38 cellular contexts compared by ENCODE assay signal in the genomic region with DNA sequence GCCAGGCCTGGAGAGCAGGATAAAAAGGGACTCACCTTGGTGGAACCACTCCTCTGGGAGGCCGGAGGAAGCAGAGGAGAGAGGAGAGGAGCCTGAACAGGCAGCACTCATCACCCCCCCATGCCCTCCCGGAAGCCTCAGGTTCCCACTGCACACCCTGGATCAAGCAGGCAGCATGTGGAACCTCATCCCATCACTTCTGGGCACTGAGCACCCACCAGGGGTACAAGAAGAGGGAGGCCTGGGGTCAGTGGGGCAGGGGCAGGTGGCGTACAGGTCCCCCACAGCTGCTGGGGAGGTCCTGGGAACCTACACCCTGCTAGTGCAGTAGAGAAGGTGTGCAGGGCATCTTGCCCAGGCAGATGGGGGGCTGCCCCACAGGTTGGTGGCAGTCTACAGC.
"Had no signal": no experiment of that assay in that cellular context is flagged by ENCODE, and none has a peak within 500 bp of the region (broad histone marks: within the 10 kb centered on the region; RNA-seq: fewer than 3 reads in every experiment).

No MANE protein-coding gene starts in this region.

- H3K27me3 ChIP-seq: ascending aorta, cardiac muscle cell, Peyer's patch, SJSA1 had no signal

- H3K4me2 ChIP-seq: KMS-11, SK-N-SH had no signal

- H3K4me3 ChIP-seq: ascending aorta, cardiac muscle cell, Peyer's patch, SJSA1 had no signal

- DNase-seq: activated CD4-positive, alpha-beta memory T cell treated with anti-CD3 and anti-CD28 coated beads, Interleukin-2, amount 10 ng/mL, durations not matched to agents 7 days and 5 days; activated CD4-positive, alpha-beta T cell treated with anti-CD3 and anti-CD28 coated beads for 48 hours; activated CD8-positive, alpha-beta memory T cell treated with anti-CD3 and anti-CD28 coated beads for 24 hours; activated CD8-positive, alpha-beta memory T cell treated with anti-CD3 and anti-CD28 coated beads, Interleukin-2, amount 10 ng/mL, durations not matched to agents 7 days and 5 days; activated CD8-positive, alpha-beta memory T cell treated with anti-CD3 and anti-CD28 coated beads, Interleukin-2, amount 50 U/mL, for 48 hours; activated gamma-delta T cell; activated naive CD4-positive, alpha-beta T cell treated with Interleukin-2 at 50 U/mL for 16 hours; activated naive CD8-positive, alpha-beta T cell treated with anti-CD3 and anti-CD28 coated beads, Interleukin-2, amount 10 ng/mL, durations not matched to agents 7 days and 5 days; activated T-cell treated with anti-CD3 and anti-CD28 coated beads, Interleukin-2, amount 50 U/mL, for 72 hours; amygdala; NCI-H1092 treated with DMSO at 0.1 percent for 48 hours; NCI-H1417; NCI-H146; NCI-H187; NCI-H2029 treated with DMSO at 0.1 percent for 48 hours; NCI-H2107; NCI-H2171; NCI-H510A; NCI-H526; NCI-H748 treated with DMSO at 0.1 percent for 48 hours; NK-92 treated with Interleukin-12 subunit alpha and Interleukin-12 subunit beta, amount 100 ng/mL, for 24 hours; PC-3; Peyer's patch; RPMI8226; SHP77 treated with DMSO at 0.1 percent for 48 hours; SK-N-SH had no signal

- H3K27ac Mint-ChIP-seq: activated CD4-positive, alpha-beta memory T cell treated with anti-CD3 and anti-CD28 coated beads, Interleukin-2, amount 10 ng/mL, durations not matched to agents 7 days and 5 days; activated CD8-positive, alpha-beta memory T cell treated with anti-CD3 and anti-CD28 coated beads, Interleukin-2, amount 10 ng/mL, durations not matched to agents 7 days and 5 days; activated naive CD4-positive, alpha-beta T cell treated with anti-CD3 and anti-CD28 coated beads, Interleukin-2, amount 50 U/mL, for 24 hours; activated naive CD8-positive, alpha-beta T cell treated with anti-CD3 and anti-CD28 coated beads, Interleukin-2, amount 10 ng/mL, durations not matched to agents 7 days and 5 days; activated T-cell treated with anti-CD3 and anti-CD28 coated beads, Interleukin-2, amount 50 U/mL, for 72 hours; activated T-helper 2 cell treated with anti-CD3 and anti-CD28 coated beads, Interferon-gamma antibody, Interleukin-2, Interleukin-4, amounts not matched to agents 10 μg/mL and 5 μg/mL and 100 μg/mL, durations not matched to agents 14 hours and 24 hours and 36 hours; T-helper 1 cell treated with Interleukin-12 subunit alpha and Interleukin-12 subunit beta and Interleukin-4 antibody, amounts not matched to agents 30 μg/mL and 1 μg/mL, for 36 hours; T-helper 2 cell treated with Interferon-gamma antibody and Interleukin-4, amounts not matched to agents 5 μg/mL and 100 μg/mL, for 36 hours; WTC11 had no signal

- H3K9me3 ChIP-seq: ascending aorta, Peyer's patch, SJSA1, SK-N-SH had no signal

- H3K9ac ChIP-seq: KMS-11, SK-N-SH had no signal

- H3K36me3 ChIP-seq: Peyer's patch, SJSA1 had no signal

- H3K27me3 Mint-ChIP-seq: activated CD4-positive, alpha-beta memory T cell treated with anti-CD3 and anti-CD28 coated beads, Interleukin-2, amount 10 ng/mL, durations not matched to agents 7 days and 5 days; activated CD8-positive, alpha-beta memory T cell treated with anti-CD3 and anti-CD28 coated beads, Interleukin-2, amount 10 ng/mL, durations not matched to agents 7 days and 5 days; activated naive CD4-positive, alpha-beta T cell treated with anti-CD3 and anti-CD28 coated beads, Interleukin-2, amount 50 U/mL, for 24 hours; activated naive CD8-positive, alpha-beta T cell treated with anti-CD3 and anti-CD28 coated beads, Interleukin-2, amount 10 ng/mL, durations not matched to agents 7 days and 5 days; central memory CD8-positive, alpha-beta T cell had no signal

- H3K36me3 Mint-ChIP-seq: activated CD8-positive, alpha-beta memory T cell treated with anti-CD3 and anti-CD28 coated beads, Interleukin-2, amount 10 ng/mL, durations not matched to agents 7 days and 5 days; activated naive CD4-positive, alpha-beta T cell treated with anti-CD3 and anti-CD28 coated beads, Interleukin-2, amount 50 U/mL, for 24 hours; activated naive CD8-positive, alpha-beta T cell treated with anti-CD3 and anti-CD28 coated beads, Interleukin-2, amount 10 ng/mL, durations not matched to agents 7 days and 5 days had no signal

- H3K4me3 Mint-ChIP-seq: activated CD4-positive, alpha-beta memory T cell treated with anti-CD3 and anti-CD28 coated beads, Interleukin-2, amount 10 ng/mL, durations not matched to agents 7 days and 5 days; activated CD8-positive, alpha-beta memory T cell treated with anti-CD3 and anti-CD28 coated beads, Interleukin-2, amount 10 ng/mL, durations not matched to agents 7 days and 5 days; activated naive CD4-positive, alpha-beta T cell treated with anti-CD3 and anti-CD28 coated beads, Interleukin-2, amount 50 U/mL, for 24 hours; activated naive CD8-positive, alpha-beta T cell treated with anti-CD3 and anti-CD28 coated beads, Interleukin-2, amount 10 ng/mL, durations not matched to agents 7 days and 5 days; activated T-cell treated with anti-CD3 and anti-CD28 coated beads, Interleukin-2, amount 50 U/mL, for 72 hours; central memory CD8-positive, alpha-beta T cell; T-helper 1 cell treated with Interleukin-12 subunit alpha and Interleukin-12 subunit beta and Interleukin-4 antibody, amounts not matched to agents 30 μg/mL and 1 μg/mL, for 36 hours; T-helper 2 cell treated with Interferon-gamma antibody and Interleukin-4, amounts not matched to agents 5 μg/mL and 100 μg/mL, for 36 hours; WTC11 had no signal

- H3K9me3 Mint-ChIP-seq: activated CD4-positive, alpha-beta memory T cell treated with anti-CD3 and anti-CD28 coated beads, Interleukin-2, amount 10 ng/mL, durations not matched to agents 7 days and 5 days; activated naive CD4-positive, alpha-beta T cell treated with anti-CD3 and anti-CD28 coated beads, Interleukin-2, amount 50 U/mL, for 24 hours; activated naive CD8-positive, alpha-beta T cell treated with anti-CD3 and anti-CD28 coated beads, Interleukin-2, amount 10 ng/mL, durations not matched to agents 7 days and 5 days; activated T-cell treated with anti-CD3 and anti-CD28 coated beads, Interleukin-2, amount 50 U/mL, for 72 hours; activated T-helper 2 cell treated with anti-CD3 and anti-CD28 coated beads, Interferon-gamma antibody, Interleukin-2, Interleukin-4, amounts not matched to agents 10 μg/mL and 5 μg/mL and 100 μg/mL, durations not matched to agents 14 hours and 24 hours and 36 hours; central memory CD8-positive, alpha-beta T cell; T-helper 1 cell treated with Interleukin-12 subunit alpha and Interleukin-12 subunit beta and Interleukin-4 antibody, amounts not matched to agents 30 μg/mL and 1 μg/mL, for 36 hours; T-helper 2 cell treated with Interferon-gamma antibody and Interleukin-4, amounts not matched to agents 5 μg/mL and 100 μg/mL, for 36 hours; WTC11 had no signal

- FAIRE-seq: TTC549 had no signal

- ATAC-seq: activated CD4-positive, CD25-positive, alpha-beta regulatory T cell treated with anti-CD3 and anti-CD28 coated beads, Interleukin-2, amount 50 U/mL, for 24 hours; activated CD8-positive, alpha-beta memory T cell treated with anti-CD3 and anti-CD28 coated beads, Interleukin-2, amount 10 ng/mL, durations not matched to agents 7 days and 5 days; activated T-cell treated with anti-CD3 and anti-CD28 coated beads, Interleukin-2, amount 50 U/mL, for 72 hours; PC-3; WTC11 had no signal

- H3K27ac ChIP-seq: cardiac muscle cell, KMS-11, Peyer's patch, SJSA1 had no signal
